Comparison of ENCODE assay signal across 29 cellular contexts in genomic region chr1:100556181-100556580, GRCh38. TPM values are rescaled to one million over a fixed set of nuclear protein-coding genes. Genes with fewer than 3 reads are reported as not detected.
DNase-seq lines count a peak whose midpoint lies in the region; ATAC-seq, FAIRE-seq and TF ChIP-seq lines count a peak whose summit lies in the region.
"Had no signal": no experiment of that assay in that cellular context is flagged by ENCODE, and none has a peak within 500 bp of the region (broad histone marks: within the 10 kb centered on the region; RNA-seq: fewer than 3 reads in every experiment).

No MANE protein-coding gene starts in this region.

- H3K9me1 ChIP-seq in K562 (ENCODE audit: control insufficient read depth, insufficient read depth, low read length): no peaks in the 10 kb centered on the region

- no peak overlapping the region for H3K9ac ChIP-seq in K562 (ENCODE audit: insufficient read depth in 1 of 2, low read depth in 2 of 2, low read length in 2 of 2)
- H3K9ac ChIP-seq: BLaER1 had no signal

- in situ Hi-C loops in K562 (cut with MboI): no loop called here

- BruUV-seq in K562 (replicated peaks; lab: Mats Ljungman, UMichigan): no TSS peak

- peaks cover 22% of the 10 kb centered on the region for H3K9me3 Mint-ChIP-seq in activated CD4-positive, alpha-beta T cell treated with anti-CD3 and anti-CD28 coated beads, Interleukin-2, amount 10 ng/mL, durations not matched to agents 24 days and 14 days

- H3K27ac ChIP-seq in HEK293 (ENCODE audit: extremely low read depth, low read depth, low read length) (no peak overlapping the region), K562 (ENCODE audit: extremely low read depth, low read depth, low read length) (no peak overlapping the region)
- H3K27ac ChIP-seq: BLaER1 had no signal

- H3K27me3 Mint-ChIP-seq in activated CD4-positive, alpha-beta T cell treated with anti-CD3 and anti-CD28 coated beads, Interleukin-2, amount 10 ng/mL, durations not matched to agents 24 days and 14 days: peaks cover 9% of the 10 kb centered on the region

- H3K36me3 ChIP-seq in HEK293 (ENCODE audit: control insufficient read depth in 2 of 2, insufficient read depth in 1 of 2, low read length in 2 of 2): no peaks in the 10 kb centered on the region
- no peaks in the 10 kb centered on the region for H3K36me3 ChIP-seq in K562 (ENCODE audit: control insufficient read depth, insufficient read depth, low read length)
- H3K36me3 ChIP-seq: BE2C, BLaER1 had no signal

- H3K4me1 Mint-ChIP-seq in activated CD4-positive, alpha-beta T cell treated with anti-CD3 and anti-CD28 coated beads, Interleukin-2, amount 10 ng/mL, durations not matched to agents 24 days and 14 days: no peaks in the 10 kb centered on the region
- H3K4me1 Mint-ChIP-seq: CD14-positive monocyte; CD4-positive, alpha-beta memory T cell; CD4-positive, CD25-positive, alpha-beta regulatory T cell; CD8-positive, alpha-beta memory T cell had no signal

- intact Hi-C loops in activated CD4-positive, alpha-beta T cell treated with anti-CD3 and anti-CD28 coated beads, Interleukin-2, amount 10 ng/mL, durations not matched to agents 24 days and 14 days (cut with micrococcal nuclease): no loop called here
- intact Hi-C loops in K562 (cut with micrococcal nuclease): no loop called here

- TF ChIP-seq POLR2A in K562 (conservative IDR thresholded peaks at IDR 0.05): no peak

- TF ChIP-seq RAD21 in K562 (CRISPR knock-in tag; conservative IDR thresholded peaks at IDR 0.05 in 1 of 2, IDR thresholded peaks at IDR 0.05 in 1 of 2): no peak

- POLR2A ChIA-PET in HEK293 (lab: Yijun Ruan, JAX): no interaction called here
- POLR2A ChIA-PET in K562 (lab: Yijun Ruan, JAX): no interaction called here

- CTCF ChIA-PET in HEK293 (lab: Yijun Ruan, JAX) (interaction anchor here (0.7 kb wide), 1 partner anchor 13 kb away, joined by 3 read pairs; no protein-coding TSS in a partner anchor), K562 (lab: Yijun Ruan, JAX; ENCODE audit: low intra/inter-chr PET ratio) (no interaction called here)

- TF ChIP-seq CTCF in HEK293 (tag by site-specific recombination; IDR thresholded peaks at IDR 0.05) (no peak), K562 (IDR thresholded peaks at IDR 0.05 in 2 of 3, conservative IDR thresholded peaks at IDR 0.05 in 1 of 3; ENCODE audit: insufficient read depth in 2 of 3, low read depth in 1 of 3, low read length in 3 of 3) (no peak)

- H3K4me3 Mint-ChIP-seq in activated CD4-positive, alpha-beta T cell treated with anti-CD3 and anti-CD28 coated beads, Interleukin-2, amount 10 ng/mL, durations not matched to agents 24 days and 14 days: no peak overlapping the region
- H3K4me3 Mint-ChIP-seq: CD14-positive monocyte; CD4-positive, alpha-beta memory T cell; CD4-positive, CD25-positive, alpha-beta regulatory T cell; CD8-positive, alpha-beta memory T cell had no signal

- no peaks in the 10 kb centered on the region for H3K27me3 ChIP-seq in K562 (ENCODE audit: control insufficient read depth in 2 of 2, insufficient read depth in 2 of 2, low read length in 2 of 2)
- H3K27me3 ChIP-seq: BLaER1 had no signal

- 0% methylated on average over 1 of the region's 1 CpG for WGBS in K562 (ENCODE audit: insufficient coverage, low coverage, missing lambda C conversion rate)

- H3K9me3 ChIP-seq in HEK293 (ENCODE audit: control insufficient read depth, insufficient read depth, low read depth, low read length) (no peaks in the 10 kb centered on the region), K562 (replicated peaks; ENCODE audit: control insufficient read depth, insufficient read depth, low read depth, low read length) (0 out of 2 replicates have a peak, but pooled peaks cover 2% of the 10 kb centered on the region)

- H3K4me3 ChIP-seq in HEK293 (ENCODE audit: low read depth, low read length) (no peak overlapping the region), K562 (no peak overlapping the region)
- H3K4me3 ChIP-seq: BLaER1, GM12878 had no signal

- ATAC-seq in K562: no peak
- ATAC-seq: GM12878 had no signal

- H4K20me1 ChIP-seq in K562 (replicated peaks; ENCODE audit: control insufficient read depth, insufficient read depth, low read length): no peaks in the 10 kb centered on the region
- H4K20me1 ChIP-seq: BLaER1 had no signal

- peak; percentile 2 for DNase-seq in activated CD4-positive, alpha-beta T cell treated with anti-CD3 and anti-CD28 coated beads, Interleukin-2, amount 10 ng/mL, durations not matched to agents 24 days and 14 days
- no peak for DNase-seq in activated CD4-positive, alpha-beta T cell treated with anti-CD3 and anti-CD28 coated beads for 48 hours
- DNase-seq in K562 (ENCODE audit: extremely low read depth in 1 of 4, low spot score in 3 of 4) (no peak), NCI-H1436 treated with DMSO at 0.1 percent for 48 hours (lab: John Stamatoyannopoulos, UW) (no peak)
- DNase-seq: 8988T; ACHN; BE2C; C1 segment of cervical spinal cord; CD4-positive, alpha-beta memory T cell; CD4-positive, CD25-positive, alpha-beta regulatory T cell; CD8-positive, alpha-beta memory T cell; COR-L47; DMS 273 treated with DMSO at 0.1 percent for 48 hours; DMS153; DMS53; DMS79; DND-41; EL; GDM1 had no signal

- no peak overlapping the region for H3K4me2 ChIP-seq in K562 (ENCODE audit: insufficient read depth, low read length)
- H3K4me2 ChIP-seq: BLaER1 had no signal

- H3K27ac Mint-ChIP-seq in activated CD4-positive, alpha-beta T cell treated with anti-CD3 and anti-CD28 coated beads, Interleukin-2, amount 10 ng/mL, durations not matched to agents 24 days and 14 days: no peak overlapping the region
- H3K27ac Mint-ChIP-seq: CD14-positive monocyte; CD4-positive, alpha-beta memory T cell; CD4-positive, CD25-positive, alpha-beta regulatory T cell; CD8-positive, alpha-beta memory T cell had no signal

- H2AFZ ChIP-seq in K562 (ENCODE audit: low read depth, low read length): no peak overlapping the region

- H3K36me3 Mint-ChIP-seq in activated CD4-positive, alpha-beta T cell treated with anti-CD3 and anti-CD28 coated beads, Interleukin-2, amount 10 ng/mL, durations not matched to agents 24 days and 14 days (ENCODE audit: low read depth): peaks cover 2% of the 10 kb centered on the region
- H3K36me3 Mint-ChIP-seq: CD14-positive monocyte; CD4-positive, CD25-positive, alpha-beta regulatory T cell had no signal

- H3K79me2 ChIP-seq in K562 (ENCODE audit: control insufficient read depth, insufficient read depth, low read length): no peaks in the 10 kb centered on the region

- H3K4me1 ChIP-seq in HEK293 (ENCODE audit: control insufficient read depth, insufficient read depth, low read length): no peaks in the 10 kb centered on the region
- no peaks in the 10 kb centered on the region for H3K4me1 ChIP-seq in K562 (replicated peaks in 1 of 2; ENCODE audit: control insufficient read depth in 2 of 2, insufficient read depth in 2 of 2, low read length in 2 of 2)
- H3K4me1 ChIP-seq: BE2C, BLaER1 had no signal

- no peak for FAIRE-seq in K562 (lab: Jason Lieb, UNC)
- FAIRE-seq: A204.1, GM12878, GM12892, GM18507 had no signal

- no peak for TF ChIP-seq EP300 in K562 (IDR thresholded peaks at IDR 0.05; ENCODE audit: low read length)

TF ChIP-seq in HEK293, 187 proteins besides CTCF, POLR2A, EP300 and RAD21:
- peak; percentile 32 for TF ChIP-seq SETDB1 (IDR thresholded peaks at IDR 0.05; ENCODE audit: insufficient read length, low read length)
- no peak for TF ChIP-seq HOXD13 (CRISPR knock-in tag; IDR thresholded peaks at IDR 0.05; ENCODE audit: borderline replicate concordance)
- no peak for TF ChIP-seq ZNF324 (tag by site-specific recombination; IDR thresholded peaks at IDR 0.05)

TF ChIP-seq in K562, 482 proteins besides CTCF, POLR2A, EP300 and RAD21:
- TF ChIP-seq ZNF24 (IDR thresholded peaks at IDR 0.05): 0 out of 2 replicates have a peak, but pooled peaks have one; percentile 47
- peak; percentile 34 for TF ChIP-seq ZNF280A (IDR thresholded peaks at IDR 0.05; ENCODE audit: low read depth, partially characterized antibody)
- no peak for TF ChIP-seq PML (IDR thresholded peaks at IDR 0.05; ENCODE audit: low read length)
- TF ChIP-seq TRIM28 (IDR thresholded peaks at IDR 0.05): peak; percentile 82; the same call in 1 of the 2 replicates

RNA-seq across cellular contexts. Expression of gene GPR88, which starts 18.2 kb away (rescaled TPM):
- total RNA-seq in activated CD4-positive, alpha-beta T cell treated with anti-CD3 and anti-CD28 coated beads, Interleukin-2, amount 10 ng/mL, durations not matched to agents 24 days and 14 days: not detected in 2 replicates
- not detected in 2 replicates for total RNA-seq in K562 (2011; cell fraction: chromatin; rRNA removed; ENCODE audit: low replicate concordance)
- not detected in 2 replicates for total RNA-seq in K562 (2011; cell fraction: nucleolus; rRNA removed)
- total RNA-seq in K562 (2011; cell fraction: nucleoplasm; rRNA removed): not detected in 2 replicates
- total RNA-seq in K562 (2014; rRNA removed) (not detected in 2 replicates), K562 (2014; rRNA removed; fragmentation: Illumina TruSeq; extraction: Trizol) (not detected in 2 replicates), K562 (2015; rRNA removed; fragmentation: Illumina TruSeq; extraction: Trizol) (not detected in 2 replicates), K562 (2021) (not detected in 2 replicates)
- polyA plus RNA-seq in K562 (2011; rRNA removed) (not detected in 2 replicates), K562 (2014; fragmentation: Illumina TruSeq; extraction: Trizol) (not detected in 2 replicates), K562 (2014; fragmentation: Nextera tagmentation; extraction: Ambion mirVana) (not detected), K562 (2014; rRNA removed) (not detected in 2 replicates)
- polyA plus RNA-seq in K562 (2011; cell fraction: cytosol; rRNA removed): not detected in 2 replicates
- not detected in 2 replicates for polyA plus RNA-seq in K562 (2011; cell fraction: nucleus; rRNA removed)
- polyA plus RNA-seq in K562 (2012): not detected in 2 replicates
- polyA minus RNA-seq in K562 (2011; rRNA and poly(A)+ RNA removed): not detected in 2 replicates
- not detected in 2 replicates for polyA minus RNA-seq in K562 (2011; cell fraction: cytosol; rRNA and poly(A)+ RNA removed)
- polyA minus RNA-seq in K562 (2011; cell fraction: nucleus; rRNA and poly(A)+ RNA removed): not detected in 2 replicates
- total RNA-seq: A673; CD4-positive, CD25-positive, alpha-beta regulatory T cell; G401 had no signal
- polyA plus RNA-seq: AG04450; CD4-positive, alpha-beta memory T cell; CD4-positive, CD25-positive, alpha-beta regulatory T cell; CD8-positive, alpha-beta memory T cell had no signal
